Comparison of ENCODE assay signal across 8 cellular contexts in genomic region chr5:1792842-1793266, GRCh38. TPM values are rescaled to one million over a fixed set of nuclear protein-coding genes. Genes with fewer than 3 reads are reported as not detected.
DNase-seq lines count a peak whose midpoint lies in the region; ATAC-seq and TF ChIP-seq lines count a peak whose summit lies in the region.

No MANE protein-coding gene starts in this region.

- no peaks in the 10 kb centered on the region for H3K27me3 ChIP-seq in colonic mucosa

- H3K4me1 Mint-ChIP-seq in IgD-negative memory B cell, result peaks cover 16 to 25% (median 22%) of the 10 kb centered on the region in 3 donors

- no peaks in the 10 kb centered on the region for H3K9me3 Mint-ChIP-seq in IgD-negative memory B cell

- no peaks in the 10 kb centered on the region for H3K9me3 ChIP-seq in colonic mucosa

- no peaks in the 10 kb centered on the region for H3K27me3 Mint-ChIP-seq in IgD-negative memory B cell

- H3K36me3 ChIP-seq in colonic mucosa, result no peaks in the 10 kb centered on the region

- peak overlapping the region; percentile 85 to 95 (median 89) for H3K27ac Mint-ChIP-seq in IgD-negative memory B cell

- H3K4me3 Mint-ChIP-seq in IgD-negative memory B cell, result peak overlapping the region; percentile 74 to 86 (median 77)

- H3K4me1 ChIP-seq in colonic mucosa, result no peaks in the 10 kb centered on the region

- TF ChIP-seq CTCF in colonic mucosa (IDR thresholded peaks at IDR 0.05), result no peak

- no peak overlapping the region for H3K4me3 ChIP-seq in colonic mucosa

- H3K36me3 Mint-ChIP-seq in IgD-negative memory B cell, result peaks cover 2% of the 10 kb centered on the region

- H3K27ac ChIP-seq in colonic mucosa, result peak overlapping the region; percentile 27

- intact Hi-C loops in colonic mucosa (cut with DNase I), result no loop called here

- DNase-seq in DMS79 treated with DMSO at 0.1 percent for 48 hours (lab: John Stamatoyannopoulos, UW) (peak; percentile 26), colonic mucosa (peak; percentile 36), DMS153 (lab: John Stamatoyannopoulos, UW) (no peak), DMS53 (lab: John Stamatoyannopoulos, UW) (no peak)
- DNase-seq in stimulated activated CD4-positive, alpha-beta T cell treated with anti-CD3 and anti-CD28 coated beads, Interleukin-15, amount 100 ng/mL, for 24 hours, result peak; percentile 82

- ATAC-seq in GM21526 (IDR thresholded peaks at IDR 0.05; ENCODE audit: low FRiP score, unreplicated experiment), result peak; percentile 97
- ATAC-seq in activated CD4-positive, CD25-positive, alpha-beta regulatory T cell treated with anti-CD3 and anti-CD28 coated beads, Interleukin-2, amount 50 U/mL, for 24 hours, result peak; percentile 96 to 97

- peak overlapping the region in 1 of 2 donors; percentile 19 for H3K9ac ChIP-seq in colonic mucosa (ENCODE audit: low read depth in 2 of 2, low read length in 2 of 2)

RNA-seq across cellular contexts. Expression of gene MRPL36, which starts 6.8 kb away (rescaled TPM):
- 66.9 TPM for polyA plus RNA-seq in IgD-negative memory B cell
- 10 to 100 TPM; 33.0 to 56.3 TPM for total RNA-seq in colonic mucosa

RNA-seq across cellular contexts. Expression of gene NDUFS6, which starts 8.4 kb away (rescaled TPM):
- 66.5 TPM for polyA plus RNA-seq in IgD-negative memory B cell
- total RNA-seq in colonic mucosa, result 10 to 100 TPM; 43.2 to 70.7 TPM

Comparison
In these comparisons a context has a peak if more than half of its experiments do, and no peak if none do; other contexts are left out.
1. DNase-seq: peak in DMS79 treated with DMSO at 0.1 percent for 48 hours (single experiment), colonic mucosa (single experiment) and stimulated activated CD4-positive, alpha-beta T cell treated with anti-CD3 and anti-CD28 coated beads, Interleukin-15, amount 100 ng/mL, for 24 hours (single experiment); none in DMS153 (single experiment) and DMS53 (single experiment).